Comparison of ENCODE assay signal across 19 cellular contexts in the genomic region with DNA sequence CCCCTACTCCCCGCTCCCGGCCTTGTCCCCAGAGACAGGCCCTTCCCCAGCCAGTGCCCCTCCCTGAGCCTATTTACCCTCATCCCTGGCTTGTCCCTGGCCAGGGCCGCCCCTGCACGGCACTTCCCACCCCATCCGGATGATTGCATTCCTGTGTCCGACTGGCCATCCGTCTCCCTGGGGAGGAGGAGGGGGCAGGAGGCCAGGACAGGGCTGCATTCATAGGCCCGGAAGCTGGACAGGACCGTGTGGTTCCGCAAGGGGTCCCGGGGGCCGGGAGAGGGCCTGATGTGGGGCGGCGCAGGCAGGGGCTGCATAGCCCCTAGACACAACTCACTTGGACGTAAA.
"Had no signal": no experiment of that assay in that cellular context is flagged by ENCODE, and none has a peak within 500 bp of the region (broad histone marks: within the 10 kb centered on the region; RNA-seq: fewer than 3 reads in every experiment).

No MANE protein-coding gene starts in this region.

- DNase-seq: activated CD4-positive, alpha-beta T cell treated with anti-CD3 and anti-CD28 coated beads for 36 hours; activated CD4-positive, alpha-beta T cell treated with anti-CD3 and anti-CD28 coated beads, Interleukin-2, amount 50 U/mL, for 48 hours; activated gamma-delta T cell treated with Interleukin-2 at 50 U/mL for 16 hours; effector CD4-positive, alpha-beta T cell; gastrocnemius medialis; hippocampal formation; islet precursor cell; nucleus accumbens; stimulated activated CD4-positive, alpha-beta T cell treated with anti-CD3 and anti-CD28 coated beads, Interleukin-2, amount 100 ng/mL, for 48 hours; stimulated activated naive CD8-positive, alpha-beta T cell treated with anti-CD3 and anti-CD28 coated beads, Interleukin-15, amount 100 ng/mL, for 72 hours; SW 1271; testis had no signal

- FAIRE-seq: bronchial epithelial cell had no signal

- H3K4me1 ChIP-seq: gastrocnemius medialis had no signal

- H3K27ac ChIP-seq: gastrocnemius medialis, testis had no signal

- H3K27me3 ChIP-seq: gastrocnemius medialis, testis, upper lobe of left lung had no signal

- H3K9me3 ChIP-seq: gastrocnemius medialis, testis, upper lobe of left lung had no signal

- ATAC-seq: activated CD4-positive, alpha-beta T cell treated with anti-CD3 and anti-CD28 coated beads for 36 hours; activated naive CD4-positive, alpha-beta T cell treated with anti-CD3 and anti-CD28 coated beads, Interleukin-2, amount 50 U/mL, for 72 hours; esophagus mucosa; gastrocnemius medialis; natural killer cell treated with Interleukin-12 subunit alpha and Interleukin-12 subunit beta and Interleukin-15 and Interleukin-18, amount 100 ng/mL, for 72 hours; stimulated activated naive CD8-positive, alpha-beta T cell treated with anti-CD3 and anti-CD28 coated beads, Interleukin-15, amount 100 ng/mL, for 72 hours; WTC11 had no signal

- H3K4me3 ChIP-seq: gastrocnemius medialis, lung, testis, upper lobe of left lung had no signal
